Comparison of ENCODE assay signal across 10 cellular contexts in genomic region chr15:35603298-35603697, GRCh38. TPM values are rescaled to one million over a fixed set of nuclear protein-coding genes. Genes with fewer than 3 reads are reported as not detected.
DNase-seq lines count a peak whose midpoint lies in the region; ATAC-seq and TF ChIP-seq lines count a peak whose summit lies in the region.
"Had no signal": no experiment of that assay in that cellular context is flagged by ENCODE, and none has a peak within 500 bp of the region (broad histone marks: within the 10 kb centered on the region; RNA-seq: fewer than 3 reads in every experiment).

No MANE protein-coding gene starts in this region.

- H3K4me3 Mint-ChIP-seq in CD4-positive, alpha-beta T cell: no peak overlapping the region
- H3K4me3 Mint-ChIP-seq in mesothelial cell of epicardium: no peak overlapping the region
- H3K4me3 Mint-ChIP-seq in Calu3 (ENCODE audit: low read depth, unreplicated experiment): no peak overlapping the region
- H3K4me3 Mint-ChIP-seq: dendritic cell treated with granulocyte-macrophage colony-stimulating factor and Interleukin-4, amounts not matched to agents 40 ng/mL and 50 ng/mL, for 4 days had no signal

- no peaks in the 10 kb centered on the region for H3K4me1 Mint-ChIP-seq in CD4-positive, alpha-beta T cell (ENCODE audit: low read depth)
- H3K4me1 Mint-ChIP-seq in mesothelial cell of epicardium (peaks cover 15% of the 10 kb centered on the region), Calu3 (ENCODE audit: low read depth, unreplicated experiment) (no peaks in the 10 kb centered on the region)

- H3K4me3 ChIP-seq in GM12864 (ENCODE audit: low read depth, low read length) (no peak overlapping the region), fibroblast of villous mesenchyme (ENCODE audit: low read depth, low read length) (no peak overlapping the region)

- H3K27me3 Mint-ChIP-seq in CD4-positive, alpha-beta T cell: peaks cover 4% of the 10 kb centered on the region
- H3K27me3 Mint-ChIP-seq in mesothelial cell of epicardium (ENCODE audit: low read depth): no peaks in the 10 kb centered on the region
- no peaks in the 10 kb centered on the region for H3K27me3 Mint-ChIP-seq in Calu3 (ENCODE audit: unreplicated experiment)
- H3K27me3 Mint-ChIP-seq: dendritic cell treated with granulocyte-macrophage colony-stimulating factor and Interleukin-4, amounts not matched to agents 40 ng/mL and 50 ng/mL, for 4 days had no signal

- H3K36me3 Mint-ChIP-seq in CD4-positive, alpha-beta T cell (ENCODE audit: low read depth): no peaks in the 10 kb centered on the region
- H3K36me3 Mint-ChIP-seq in mesothelial cell of epicardium: peaks cover 20% of the 10 kb centered on the region
- no peaks in the 10 kb centered on the region for H3K36me3 Mint-ChIP-seq in Calu3 (ENCODE audit: insufficient read depth, unreplicated experiment)

- DNase-seq in GM12864 (ENCODE audit: low read depth) (peak; percentile 12), M059J (ENCODE audit: low read depth) (peak; percentile 73), fibroblast of villous mesenchyme (ENCODE audit: low read depth) (peak; percentile 57), mesothelial cell of epicardium (ENCODE audit: low spot score in 2 of 2, unreplicated experiment in 2 of 2) (no peak), 8988T (no peak), Calu3 (no peak)
- DNase-seq in CD4-positive, alpha-beta T cell: no peak

- ATAC-seq in GM21825 (IDR thresholded peaks at IDR 0.05; ENCODE audit: unreplicated experiment): peak; percentile 70
- ATAC-seq in CD4-positive, alpha-beta T cell (ENCODE audit: poor library complexity): no peak

- no peak overlapping the region for H3K27ac Mint-ChIP-seq in CD4-positive, alpha-beta T cell
- no peak overlapping the region for H3K27ac Mint-ChIP-seq in mesothelial cell of epicardium
- no peak overlapping the region for H3K27ac Mint-ChIP-seq in Calu3 (ENCODE audit: unreplicated experiment)
- H3K27ac Mint-ChIP-seq: dendritic cell treated with granulocyte-macrophage colony-stimulating factor and Interleukin-4, amounts not matched to agents 40 ng/mL and 50 ng/mL, for 4 days had no signal

- POLR2A ChIA-PET in CD4-positive, alpha-beta T cell (lab: Charles Lee): no interaction called here

- CTCF ChIA-PET in CD4-positive, alpha-beta T cell (lab: Charles Lee): no interaction called here
- CTCF ChIA-PET in Calu3 (lab: Charles Lee): no interaction called here

- peaks cover 3% of the 10 kb centered on the region for H3K9me3 Mint-ChIP-seq in CD4-positive, alpha-beta T cell
- H3K9me3 Mint-ChIP-seq in mesothelial cell of epicardium: peaks cover 37% of the 10 kb centered on the region
- H3K9me3 Mint-ChIP-seq in Calu3 (ENCODE audit: low read depth, unreplicated experiment): no peaks in the 10 kb centered on the region
- H3K9me3 Mint-ChIP-seq: dendritic cell treated with granulocyte-macrophage colony-stimulating factor and Interleukin-4, amounts not matched to agents 40 ng/mL and 50 ng/mL, for 4 days had no signal

- H3K27me3 ChIP-seq in CD4-positive, alpha-beta T cell (ENCODE audit: control insufficient read depth, insufficient read depth, low read length): no peaks in the 10 kb centered on the region

- TF ChIP-seq CTCF in GM12864 (IDR thresholded peaks at IDR 0.05; ENCODE audit: low read depth, low read length, missing control alignments) (no peak), fibroblast of villous mesenchyme (IDR thresholded peaks at IDR 0.05; ENCODE audit: insufficient read depth, low read depth, low read length) (no peak), mesothelial cell of epicardium (IDR thresholded peaks at IDR 0.05; ENCODE audit: unreplicated experiment) (no peak), Calu3 (IDR thresholded peaks at IDR 0.05; ENCODE audit: unreplicated experiment) (no peak)
- no peak for TF ChIP-seq CTCF in CD4-positive, alpha-beta T cell (IDR thresholded peaks at IDR 0.05)

- no peak overlapping the region for H3K27ac ChIP-seq in CD4-positive, alpha-beta T cell (ENCODE audit: low read depth, low read length)
- H3K27ac ChIP-seq: C4-2B had no signal

- BruUV-seq in Calu3 (replicated peaks; lab: Mats Ljungman, UMichigan): no TSS peak

- H3K9me3 ChIP-seq in CD4-positive, alpha-beta T cell (ENCODE audit: control insufficient read depth, low read length): no peaks in the 10 kb centered on the region

- intact Hi-C loops in CD4-positive, alpha-beta T cell (cut with DNase I, micrococcal nuclease): no loop called here
- intact Hi-C loops in Calu3 (cut with micrococcal nuclease; ENCODE audit: unreplicated experiment): no loop called here

RNA-seq across cellular contexts. Expression of gene DPH6, which starts 57.3 kb away (rescaled TPM):
- 9.7 and 14.3 TPM in 2 replicates for total RNA-seq in M059J (2014; rRNA removed; shearing (Covaris generic))
- total RNA-seq in fibroblast of villous mesenchyme (13.8 and 15.8 TPM in 2 replicates), mesothelial cell of epicardium (17.0 to 20.6 TPM (median 17.0 TPM) in 3 replicates), Calu3 (2022) (5.3 and 8.0 TPM in 2 replicates)
- total RNA-seq in CD4-positive, alpha-beta T cell: 1 to 10 TPM; 7.0 to 8.0 TPM

Comparison
In these comparisons a context has a peak if more than half of its experiments do, and no peak if none do; other contexts are left out.
1. DNase-seq: peak in GM12864 (single experiment), M059J (single experiment) and fibroblast of villous mesenchyme (single experiment); none in CD4-positive, alpha-beta T cell (0 of 10), mesothelial cell of epicardium (0 of 2), 8988T (single experiment) and Calu3 (single experiment).